ENCODE assay signal across 9 cellular contexts in the genomic region with DNA sequence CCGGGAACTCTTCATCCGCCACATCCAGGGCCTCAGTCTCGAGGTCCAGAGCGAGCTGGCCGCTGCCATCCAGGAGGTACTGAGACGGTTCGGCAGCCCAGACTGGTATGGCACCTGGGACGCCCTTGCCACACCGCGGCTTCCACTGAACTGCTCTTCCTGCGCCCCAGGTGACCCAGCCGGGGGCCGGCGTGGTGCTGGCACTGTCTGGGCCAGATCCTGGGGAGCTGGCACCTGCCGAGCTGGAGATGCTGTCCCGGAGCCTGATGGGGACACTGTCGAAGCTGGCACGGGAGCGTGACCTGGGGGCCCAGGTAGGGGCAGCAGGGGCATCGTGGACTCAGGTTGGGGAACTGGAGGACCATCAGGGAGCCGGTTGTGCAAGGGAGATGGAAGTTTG. TPM values are rescaled to one million over a fixed set of nuclear protein-coding genes. Genes with fewer than 3 reads are reported as not detected.
DNase-seq lines count a peak whose midpoint lies in the region; FAIRE-seq and TF ChIP-seq lines count a peak whose summit lies in the region.
"Had no signal": no experiment of that assay in that cellular context is flagged by ENCODE, and none has a peak within 500 bp of the region (broad histone marks: within the 10 kb centered on the region; RNA-seq: fewer than 3 reads in every experiment).

No MANE protein-coding gene starts in this region.

- peaks cover 3% of the 10 kb centered on the region for H3K4me1 ChIP-seq in osteoblast (ENCODE audit: insufficient read depth, low read length)

- H3K36me3 Mint-ChIP-seq in T-helper 2 cell treated with Interferon-gamma antibody and Interleukin-4, amounts not matched to agents 5 μg/mL and 100 μg/mL, for 36 hours (ENCODE audit: low read depth): peaks cover 32% of the 10 kb centered on the region
- H3K36me3 Mint-ChIP-seq in endothelial cell (ENCODE audit: low read depth, unreplicated experiment): peaks cover 3% of the 10 kb centered on the region

- DNase-seq in T-helper 2 cell treated with Interferon-gamma antibody and Interleukin-4, amounts not matched to agents 5 μg/mL and 100 μg/mL, for 36 hours (ENCODE audit: low spot score): no peak
- no peak for DNase-seq in T-helper 2 cell
- no peak for DNase-seq in RWPE1 (ENCODE audit: low spot score)
- no peak for DNase-seq in endothelial cell (ENCODE audit: low spot score)
- DNase-seq in osteoblast (ENCODE audit: insufficient read length, low spot score, missing footprints): peak; percentile 85
- no peak for DNase-seq in GM12892 (ENCODE audit: insufficient read length)
- DNase-seq in MV-4-11 (lab: John Stamatoyannopoulos, UW): no peak
- no peak for DNase-seq in cortex of kidney (lab: John Stamatoyannopoulos, UW)
- DNase-seq: activated CD4-positive, alpha-beta T cell treated with anti-CD3 and anti-CD28 coated beads, Interleukin-2, amount 50 U/mL, for 48 hours had no signal

- H3K27me3 ChIP-seq in osteoblast (ENCODE audit: insufficient read depth, low read length): no peaks in the 10 kb centered on the region

- POLR2A ChIA-PET in RWPE1 (lab: Yijun Ruan, JAX; ENCODE audit: low non-redundant PET): interaction anchor here (0.8 kb wide), 1 partner anchor 202 kb away, joined by 4 read pairs; no protein-coding TSS in a partner anchor

- no peaks in the 10 kb centered on the region for H3K79me2 ChIP-seq in osteoblast (ENCODE audit: insufficient read depth, low read length)

- no peaks in the 10 kb centered on the region for H4K20me1 ChIP-seq in osteoblast (ENCODE audit: insufficient read depth, low read length)

- no peak for TF ChIP-seq POLR2A in GM12892 (IDR thresholded peaks at IDR 0.05; ENCODE audit: low read depth, low read length)

- peaks cover 30% of the 10 kb centered on the region for H3K4me1 Mint-ChIP-seq in T-helper 2 cell treated with Interferon-gamma antibody and Interleukin-4, amounts not matched to agents 5 μg/mL and 100 μg/mL, for 36 hours (ENCODE audit: low read depth)
- H3K4me1 Mint-ChIP-seq in endothelial cell (ENCODE audit: unreplicated experiment): peaks cover 4% of the 10 kb centered on the region

- H3K4me3 ChIP-seq in osteoblast (ENCODE audit: insufficient read depth, low read length): no peak overlapping the region

- H3K27ac ChIP-seq in RWPE1 (peak overlapping the region; percentile 92), osteoblast (ENCODE audit: low read depth, low read length) (no peak overlapping the region)

- TF ChIP-seq CTCF in RWPE1 (conservative IDR thresholded peaks at IDR 0.05; ENCODE audit: low read depth): no peak
- TF ChIP-seq CTCF in endothelial cell (IDR thresholded peaks at IDR 0.05; ENCODE audit: unreplicated experiment): no peak
- no peak for TF ChIP-seq CTCF in osteoblast (IDR thresholded peaks at IDR 0.05; ENCODE audit: extremely low read depth, low read depth, low read length)

- H2AFZ ChIP-seq in osteoblast (ENCODE audit: low read length): no peak overlapping the region

- H3K27me3 Mint-ChIP-seq in T-helper 2 cell treated with Interferon-gamma antibody and Interleukin-4, amounts not matched to agents 5 μg/mL and 100 μg/mL, for 36 hours (ENCODE audit: low read depth): no peaks in the 10 kb centered on the region
- H3K27me3 Mint-ChIP-seq in endothelial cell (ENCODE audit: unreplicated experiment): peaks cover 10% of the 10 kb centered on the region

- H3K4me3 Mint-ChIP-seq in T-helper 2 cell treated with Interferon-gamma antibody and Interleukin-4, amounts not matched to agents 5 μg/mL and 100 μg/mL, for 36 hours: peak overlapping the region; percentile 93
- peak overlapping the region; percentile 67 for H3K4me3 Mint-ChIP-seq in endothelial cell (ENCODE audit: unreplicated experiment)

- H3K9me3 ChIP-seq in osteoblast (ENCODE audit: low read depth, low read length): no peaks in the 10 kb centered on the region

- no peaks in the 10 kb centered on the region for H3K36me3 ChIP-seq in osteoblast (ENCODE audit: insufficient read depth, low read length)

- CTCF ChIA-PET in RWPE1 (lab: Yijun Ruan, JAX): interaction anchor here (0.5 to 3.0 kb wide), 5 partner anchors 9 to 206 kb away, joined by 3 to 30 read pairs (median 10); a partner anchor contains a TSS

- no peak for FAIRE-seq in GM12892 (lab: Jason Lieb, UNC)

- H3K4me2 ChIP-seq in osteoblast (ENCODE audit: insufficient read depth, low read length): no peak overlapping the region

- H3K27ac Mint-ChIP-seq in T-helper 2 cell treated with Interferon-gamma antibody and Interleukin-4, amounts not matched to agents 5 μg/mL and 100 μg/mL, for 36 hours: peak overlapping the region; percentile 57
- no peak overlapping the region for H3K27ac Mint-ChIP-seq in endothelial cell (ENCODE audit: unreplicated experiment)

- H3K9me3 Mint-ChIP-seq in T-helper 2 cell treated with Interferon-gamma antibody and Interleukin-4, amounts not matched to agents 5 μg/mL and 100 μg/mL, for 36 hours: no peaks in the 10 kb centered on the region
- H3K9me3 Mint-ChIP-seq in endothelial cell (ENCODE audit: unreplicated experiment): no peaks in the 10 kb centered on the region

RNA-seq across cellular contexts. Expression of a gene that starts 1.4 kb away (rescaled TPM):
- 8.3 TPM for total RNA-seq in endothelial cell (ENCODE audit: unreplicated experiment)
- 0.29 and 1.4 TPM in 2 replicates for total RNA-seq in osteoblast
- polyA plus RNA-seq in GM12892 (2012; ENCODE audit: missing spikeins): 39.1 TPM

RNA-seq across cellular contexts. Expression of a gene that starts 17.5 kb away (rescaled TPM):
- total RNA-seq in endothelial cell (ENCODE audit: unreplicated experiment) (37.5 TPM), osteoblast (35.9 and 39.4 TPM in 2 replicates)
- 9.3 TPM for polyA plus RNA-seq in GM12892 (2012; ENCODE audit: missing spikeins)

RNA-seq across cellular contexts. Expression of a gene that starts 23.5 kb away (rescaled TPM):
- total RNA-seq in endothelial cell (ENCODE audit: unreplicated experiment) (264 TPM), osteoblast (238 and 245 TPM in 2 replicates)
- polyA plus RNA-seq in GM12892 (2012; ENCODE audit: missing spikeins): 226 TPM

RNA-seq across cellular contexts. Expression of a gene that starts 24.1 kb away (rescaled TPM):
- total RNA-seq in endothelial cell (ENCODE audit: unreplicated experiment) (138 TPM), osteoblast (104 and 123 TPM in 2 replicates)
- 253 TPM for polyA plus RNA-seq in GM12892 (2012; ENCODE audit: missing spikeins)

RNA-seq across cellular contexts. Expression of a gene that starts 36.1 kb away (rescaled TPM):
- total RNA-seq in endothelial cell (ENCODE audit: unreplicated experiment): 42.3 TPM
- 24.5 and 28.6 TPM in 2 replicates for total RNA-seq in osteoblast
- 8.9 TPM for polyA plus RNA-seq in GM12892 (2012; ENCODE audit: missing spikeins)
